In genomic region chr17:81150379-81151038, GRCh38 we compare ENCODE assay signal across 22 cellular contexts. TPM values are rescaled to one million over a fixed set of nuclear protein-coding genes. Genes with fewer than 3 reads are reported as not detected.
DNase-seq lines count a peak whose midpoint lies in the region; ATAC-seq and TF ChIP-seq lines count a peak whose summit lies in the region.
"Had no signal": no experiment of that assay in that cellular context is flagged by ENCODE, and none has a peak within 500 bp of the region (broad histone marks: within the 10 kb centered on the region; RNA-seq: fewer than 3 reads in every experiment).

No MANE protein-coding gene starts in this region.

- H3K4me3 ChIP-seq in ascending aorta (no peak overlapping the region), right cardiac atrium (ENCODE audit: low read length) (no peak overlapping the region)
- H3K4me3 ChIP-seq: cardiac muscle cell had no signal

- H3K9me3 ChIP-seq in ascending aorta (no peaks in the 10 kb centered on the region), right cardiac atrium (ENCODE audit: control insufficient read depth, low read length) (no peaks in the 10 kb centered on the region)
- H3K9me3 ChIP-seq: BE2C had no signal

- H3K36me3 ChIP-seq in ascending aorta, result no peaks in the 10 kb centered on the region
- H3K36me3 ChIP-seq: BE2C, cardiac muscle cell had no signal

- H3K4me1 ChIP-seq in ascending aorta, result no peaks in the 10 kb centered on the region
- H3K4me1 ChIP-seq in right cardiac atrium (ENCODE audit: control insufficient read depth, insufficient read depth, low read length), result no peaks in the 10 kb centered on the region
- H3K4me1 ChIP-seq: BE2C had no signal

- no peak for TF ChIP-seq CTCF in ascending aorta (IDR thresholded peaks at IDR 0.05)

- ATAC-seq in right cardiac atrium, result peak; percentile 28 to 54
- ATAC-seq in GM21526 (IDR thresholded peaks at IDR 0.05; ENCODE audit: low FRiP score, unreplicated experiment), result no peak
- no peak for ATAC-seq in GM19463 (IDR thresholded peaks at IDR 0.05; ENCODE audit: unreplicated experiment)
- ATAC-seq: activated CD4-positive, alpha-beta T cell treated with anti-CD3 and anti-CD28 coated beads for 36 hours had no signal

- WGBS in right cardiac atrium, result 64% methylated on average over 14 of the region's 14 CpGs

- no peaks in the 10 kb centered on the region for H3K27me3 ChIP-seq in ascending aorta
- H3K27me3 ChIP-seq in right cardiac atrium (ENCODE audit: control insufficient read depth, insufficient read depth), result no peaks in the 10 kb centered on the region
- H3K27me3 ChIP-seq: BE2C, cardiac muscle cell had no signal

- DNase-seq in Kasumi-1 (lab: John Stamatoyannopoulos, UW) (peak; percentile 30 to 48), ascending aorta (ENCODE audit: low spot score in 2 of 2) (peak; percentile 47 to 77), right cardiac atrium (peak; percentile 53 to 78 (median 76)), NK-92 (lab: John Stamatoyannopoulos, UW; ENCODE audit: unreplicated experiment) (no peak)
- DNase-seq: activated CD4-positive, alpha-beta T cell treated with anti-CD3 and anti-CD28 coated beads for 36 hours; activated CD8-positive, alpha-beta memory T cell treated with anti-CD3 and anti-CD28 coated beads, Interleukin-2, amount 50 U/mL, for 4 hours; BE2C; DMS153; mammary epithelial cell; NCI-H2029 treated with DMSO at 0.1 percent for 48 hours; NCI-H526 treated with DMSO at 0.1 percent for 48 hours; nephron progenitor cell; retina; SHP77 treated with DMSO at 0.1 percent for 48 hours; T1000 had no signal

- H3K27ac ChIP-seq in ascending aorta (no peak overlapping the region), right cardiac atrium (ENCODE audit: low read length) (no peak overlapping the region), temporal lobe (ENCODE audit: low read depth, low read length) (peak overlapping the region; percentile 54)
- H3K27ac ChIP-seq: cardiac muscle cell had no signal

- intact Hi-C loops in ascending aorta (cut with DNase I) (no loop called here), right cardiac atrium (cut with DNase I) (no loop called here)

RNA-seq across cellular contexts. Expression of gene PVALEF, which starts 14.8 kb away (rescaled TPM):
- total RNA-seq in ascending aorta, result not detected
- not detected for total RNA-seq in right cardiac atrium
- polyA plus RNA-seq in right cardiac atrium, result not detected
- not detected for total RNA-seq in temporal lobe
- total RNA-seq: activated CD4-positive, alpha-beta T cell treated with anti-CD3 and anti-CD28 coated beads for 36 hours; fibroblast of villous mesenchyme; mammary epithelial cell; MCF 10A; subcutaneous adipose tissue had no signal
- polyA plus RNA-seq: mammary epithelial cell had no signal

RNA-seq across cellular contexts. Expression of gene AATK, which starts 15.5 kb away (rescaled TPM):
- total RNA-seq in ascending aorta, result 20.6 TPM
- 10 to 100 TPM in 3 of 4 donors, 1 to 10 TPM in 1; 8.6 to 15.4 (median 12.6) TPM for total RNA-seq in right cardiac atrium
- 10.4 TPM for polyA plus RNA-seq in right cardiac atrium
- 7.9 TPM for total RNA-seq in temporal lobe

Comparison
In these comparisons a context has a peak if more than half of its experiments do, and no peak if none do; other contexts are left out.
1. ATAC-seq: peak in right cardiac atrium (2 of 2); none in GM21526 (single experiment) and GM19463 (single experiment).